ENCODE assay signal across 13 cellular contexts in genomic region chr1:59698386-59698785, GRCh38.
DNase-seq lines count a peak whose midpoint lies in the region; ATAC-seq and TF ChIP-seq lines count a peak whose summit lies in the region.
"Had no signal": no experiment of that assay in that cellular context is flagged by ENCODE, and none has a peak within 500 bp of the region (broad histone marks: within the 10 kb centered on the region; RNA-seq: fewer than 3 reads in every experiment).

No MANE protein-coding gene starts in this region.

- H3K36me3 ChIP-seq in BLaER1 treated with 17β-estradiol and CSF1 and Interleukin-3, amounts not matched to agents 10 nM and 100 nM: no peaks in the 10 kb centered on the region; a peak in 1 of 22 replicates
- H3K36me3 ChIP-seq in prostate gland: no peaks in the 10 kb centered on the region
- H3K36me3 ChIP-seq in CD4-positive, alpha-beta memory T cell (ENCODE audit: insufficient read depth, low read length): no peaks in the 10 kb centered on the region
- H3K36me3 ChIP-seq: esophagus muscularis mucosa had no signal

- no peak for ATAC-seq in GM21360 (IDR thresholded peaks at IDR 0.05; ENCODE audit: unreplicated experiment)
- ATAC-seq in omental fat pad (ENCODE audit: low FRiP score): no peak
- ATAC-seq: activated CD8-positive, alpha-beta T cell treated with anti-CD3 and anti-CD28 coated beads for 36 hours had no signal

- no peak for TF ChIP-seq CTCF in HFFc6 (IDR thresholded peaks at IDR 0.05)
- TF ChIP-seq CTCF in prostate gland (IDR thresholded peaks at IDR 0.05): no peak
- TF ChIP-seq CTCF in omental fat pad (IDR thresholded peaks at IDR 0.05): no peak

- no peaks in the 10 kb centered on the region for H3K27me3 ChIP-seq in BLaER1 treated with 17β-estradiol and CSF1 and Interleukin-3, amounts not matched to agents 10 nM and 100 nM
- no peaks in the 10 kb centered on the region for H3K27me3 ChIP-seq in prostate gland (replicated peaks; ENCODE audit: insufficient read depth)
- H3K27me3 ChIP-seq in CD4-positive, alpha-beta memory T cell (ENCODE audit: insufficient read depth, low read length): no peaks in the 10 kb centered on the region
- H3K27me3 ChIP-seq: esophagus muscularis mucosa had no signal

- no peaks in the 10 kb centered on the region for H3K27me3 Mint-ChIP-seq in HFFc6 (ENCODE audit: insufficient read depth)
- no peaks in the 10 kb centered on the region for H3K27me3 Mint-ChIP-seq in dendritic cell treated with granulocyte-macrophage colony-stimulating factor and Interleukin-4, amounts not matched to agents 40 ng/mL and 50 ng/mL, for 4 days
- peaks cover 0 to 2% of the 10 kb centered on the region in 2 donors for H3K27me3 Mint-ChIP-seq in CD4-positive, alpha-beta memory T cell
- H3K27me3 Mint-ChIP-seq: activated CD8-positive, alpha-beta T cell treated with anti-CD3 and anti-CD28 coated beads for 36 hours had no signal

- H3K4me1 ChIP-seq in BLaER1 treated with 17β-estradiol and CSF1 and Interleukin-3, amounts not matched to agents 10 nM and 100 nM: peaks cover 29 to 99% (median 58%) of the 10 kb centered on the region in 10 experiments
- no peaks in the 10 kb centered on the region for H3K4me1 ChIP-seq in prostate gland (replicated peaks)
- peaks cover 22% of the 10 kb centered on the region for H3K4me1 ChIP-seq in CD4-positive, alpha-beta memory T cell (ENCODE audit: insufficient read depth, low read length)

- H3K4me1 Mint-ChIP-seq in HFFc6 (ENCODE audit: low read depth): peaks cover 83% of the 10 kb centered on the region
- H3K4me1 Mint-ChIP-seq in dendritic cell treated with granulocyte-macrophage colony-stimulating factor and Interleukin-4, amounts not matched to agents 40 ng/mL and 50 ng/mL, for 4 days (ENCODE audit: low read depth): peaks cover 44% of the 10 kb centered on the region
- peaks cover 13 to 19% (median 15%) of the 10 kb centered on the region in 4 donors for H3K4me1 Mint-ChIP-seq in CD4-positive, alpha-beta memory T cell

- intact Hi-C loops in dendritic cell treated with granulocyte-macrophage colony-stimulating factor and Interleukin-4, amounts not matched to agents 40 ng/mL and 50 ng/mL, for 4 days (cut with micrococcal nuclease): loop anchor here (2.0 to 5.0 kb wide), 2 partner anchors 60 to 916 kb away; partner anchors contain the start of gene JUN
- intact Hi-C loops in prostate gland (cut with DNase I): loop anchor here (2.0 to 10.0 kb wide), 3 partner anchors 554 to 914 kb away; partner anchors contain the start of gene JUN
- intact Hi-C loops in CD4-positive, alpha-beta memory T cell (cut with micrococcal nuclease): loop anchor here (5.0 kb wide), 1 partner anchor 621 kb away; no protein-coding TSS in a partner anchor

- 41% methylated on average over 4 of the region's 4 CpGs for WGBS in prostate gland

- H3K9me3 ChIP-seq in BLaER1 treated with 17β-estradiol and CSF1 and Interleukin-3, amounts not matched to agents 10 nM and 100 nM (replicated peaks in 1 of 11): peaks cover 0 to 17% (median 0%) of the 10 kb centered on the region in 11 experiments; a peak in 5 of 22 replicates
- H3K9me3 ChIP-seq in prostate gland: no peaks in the 10 kb centered on the region
- H3K9me3 ChIP-seq in CD4-positive, alpha-beta memory T cell (ENCODE audit: control insufficient read depth in 1 of 2, low read length in 2 of 2): no peaks in the 10 kb centered on the region
- H3K9me3 ChIP-seq: esophagus muscularis mucosa had no signal

- H3K4me3 Mint-ChIP-seq in HFFc6: no peak overlapping the region
- H3K4me3 Mint-ChIP-seq in dendritic cell treated with granulocyte-macrophage colony-stimulating factor and Interleukin-4, amounts not matched to agents 40 ng/mL and 50 ng/mL, for 4 days: no peak overlapping the region
- peak overlapping the region in 1 of 8 donors; percentile 31 for H3K4me3 Mint-ChIP-seq in CD4-positive, alpha-beta memory T cell

- POLR2A ChIA-PET in CD4-positive, alpha-beta memory T cell (lab: Charles Lee; ENCODE audit: partially characterized antibody): interaction anchor here (1.3 to 3.5 kb wide), 3 partner anchors 914 to 999 kb away, joined by 3 to 20 read pairs (median 5); partner anchors contain the start of genes JUN and MYSM1

- peak overlapping the region in 5 of 10 experiments; percentile 0 to 46 (median 8); a peak in 3 of 20 replicates for H3K4me3 ChIP-seq in BLaER1 treated with 17β-estradiol and CSF1 and Interleukin-3, amounts not matched to agents 10 nM and 100 nM
- no peak overlapping the region for H3K4me3 ChIP-seq in prostate gland
- no peak overlapping the region for H3K4me3 ChIP-seq in CD4-positive, alpha-beta memory T cell (ENCODE audit: low read length in 2 of 2)
- H3K4me3 ChIP-seq: esophagus muscularis mucosa had no signal

- no peaks in the 10 kb centered on the region for H4K20me1 ChIP-seq in BLaER1 treated with 17β-estradiol and CSF1 and Interleukin-3, amounts not matched to agents 10 nM and 100 nM

- TF ChIP-seq POLR2A in prostate gland (IDR thresholded peaks at IDR 0.05): no peak

- H3K9ac ChIP-seq in BLaER1 treated with 17β-estradiol and CSF1 and Interleukin-3, amounts not matched to agents 10 nM and 100 nM: peak overlapping the region; percentile 58 to 76 (median 74)

- H3K36me3 Mint-ChIP-seq in HFFc6 (ENCODE audit: low read depth): peaks cover 2% of the 10 kb centered on the region
- H3K36me3 Mint-ChIP-seq in dendritic cell treated with granulocyte-macrophage colony-stimulating factor and Interleukin-4, amounts not matched to agents 40 ng/mL and 50 ng/mL, for 4 days (ENCODE audit: low read depth): no peaks in the 10 kb centered on the region
- no peaks in the 10 kb centered on the region for H3K36me3 Mint-ChIP-seq in CD4-positive, alpha-beta memory T cell

- H3K9me3 Mint-ChIP-seq in HFFc6: no peaks in the 10 kb centered on the region
- H3K9me3 Mint-ChIP-seq in dendritic cell treated with granulocyte-macrophage colony-stimulating factor and Interleukin-4, amounts not matched to agents 40 ng/mL and 50 ng/mL, for 4 days: no peaks in the 10 kb centered on the region
- H3K9me3 Mint-ChIP-seq in CD4-positive, alpha-beta memory T cell: no peaks in the 10 kb centered on the region
- H3K9me3 Mint-ChIP-seq: activated CD8-positive, alpha-beta T cell treated with anti-CD3 and anti-CD28 coated beads for 36 hours had no signal

- peak overlapping the region; percentile 75 to 92 (median 89) for H3K27ac ChIP-seq in BLaER1 treated with 17β-estradiol and CSF1 and Interleukin-3, amounts not matched to agents 10 nM and 100 nM
- H3K27ac ChIP-seq in prostate gland: peak overlapping the region; percentile 58 to 64
- no peak overlapping the region for H3K27ac ChIP-seq in CD4-positive, alpha-beta memory T cell (ENCODE audit: low read depth, low read length)

- CTCF ChIA-PET in CD4-positive, alpha-beta memory T cell (lab: Charles Lee; ENCODE audit: partially characterized antibody): interaction anchor here (0.7 to 8.1 kb wide), 45 partner anchors 12 to 1183 kb away, joined by 3 to 161 read pairs (median 4); partner anchors contain the start of gene JUN

- no peak for DNase-seq in HFFc6
- no peak for DNase-seq in prostate gland (ENCODE audit: low spot score)
- DNase-seq in omental fat pad (ENCODE audit: low spot score): no peak
- no peak for DNase-seq in anterior cingulate cortex (lab: John Stamatoyannopoulos, UW)
- no peak for DNase-seq in CD4-positive, alpha-beta memory T cell
- DNase-seq: activated CD8-positive, alpha-beta T cell treated with anti-CD3 and anti-CD28 coated beads for 36 hours; NCI-H2029; occipital lobe; Right ventricle myocardium superior had no signal

- peak overlapping the region; percentile 69 to 90 (median 79) for H3K4me2 ChIP-seq in BLaER1 treated with 17β-estradiol and CSF1 and Interleukin-3, amounts not matched to agents 10 nM and 100 nM

- H3K27ac Mint-ChIP-seq in HFFc6: peak overlapping the region; percentile 49
- H3K27ac Mint-ChIP-seq in dendritic cell treated with granulocyte-macrophage colony-stimulating factor and Interleukin-4, amounts not matched to agents 40 ng/mL and 50 ng/mL, for 4 days: peak overlapping the region; percentile 20
- peak overlapping the region in 1 of 7 donors; percentile 67 for H3K27ac Mint-ChIP-seq in CD4-positive, alpha-beta memory T cell
- H3K27ac Mint-ChIP-seq: activated CD8-positive, alpha-beta T cell treated with anti-CD3 and anti-CD28 coated beads for 36 hours had no signal
